Comparison of ENCODE assay signal across 21 cellular contexts in genomic region chr1:203580733-203581132, GRCh38. TPM values are rescaled to one million over a fixed set of nuclear protein-coding genes. Genes with fewer than 3 reads are reported as not detected.
A peak's percentile ranks its signal among the peaks of the same experiment; 100 is the strongest.
DNase-seq lines count a peak whose midpoint lies in the region; ATAC-seq and TF ChIP-seq lines count a peak whose summit lies in the region.
"Had no signal": no experiment of that assay in that cellular context is flagged by ENCODE, and none has a peak within 500 bp of the region (broad histone marks: within the 10 kb centered on the region; RNA-seq: fewer than 3 reads in every experiment).

No MANE protein-coding gene starts in this region.

- POLR2A ChIA-PET in HEK293 (lab: Yijun Ruan, JAX) = no interaction called here

- in situ Hi-C loops in GM13976 (cut with MboI; ENCODE audit: low sequenced_read_pairs, unreplicated experiment) = no loop called here

- CTCF ChIA-PET in HEK293 (lab: Yijun Ruan, JAX) = interaction anchor here (1.1 to 1.3 kb wide), 2 partner anchors 12 to 77 kb away, joined by 3 to 5 read pairs; no protein-coding TSS in a partner anchor

- ATAC-seq in lower lobe of right lung = peak; percentile 59 to 61
- no peak for ATAC-seq in left cardiac atrium
- ATAC-seq in HG02642 (IDR thresholded peaks at IDR 0.05; ENCODE audit: poor library complexity, unreplicated experiment) = no peak
- ATAC-seq: A549 had no signal

- H3K27ac ChIP-seq in HEK293 (ENCODE audit: extremely low read depth, low read depth, low read length) (no peak overlapping the region), lower lobe of right lung (no peak overlapping the region), thyroid gland (no peak overlapping the region)
- H3K27ac ChIP-seq: A549; BLaER1 treated with 17β-estradiol and CSF1 and Interleukin-3, amounts not matched to agents 10 nM and 100 nM; GM23248 had no signal

- H3K4me3 ChIP-seq in HEK293 (ENCODE audit: low read depth, low read length) (no peak overlapping the region), lower lobe of right lung (no peak overlapping the region), thyroid gland (replicated peaks in 1 of 3) (no peak overlapping the region)
- H3K4me3 ChIP-seq: A549; BLaER1 treated with 17β-estradiol and CSF1 and Interleukin-3, amounts not matched to agents 10 nM and 100 nM; GM23248 had no signal

- WGBS in thyroid gland, 2 donors = 57 to 65% methylated on average over 5 of the region's 5 CpGs

- no peaks in the 10 kb centered on the region for H3K27me3 ChIP-seq in lower lobe of right lung (ENCODE audit: low read depth)
- H3K27me3 ChIP-seq in thyroid gland = no peaks in the 10 kb centered on the region
- H3K27me3 ChIP-seq: BE2C; BLaER1 treated with 17β-estradiol and CSF1 and Interleukin-3, amounts not matched to agents 10 nM and 100 nM had no signal

- H3K9me3 ChIP-seq in HEK293 (ENCODE audit: control insufficient read depth, insufficient read depth, low read depth, low read length) (no peaks in the 10 kb centered on the region), lower lobe of right lung (no peaks in the 10 kb centered on the region), thyroid gland (no peaks in the 10 kb centered on the region)
- H3K9me3 ChIP-seq: A549; BE2C; BLaER1 treated with 17β-estradiol and CSF1 and Interleukin-3, amounts not matched to agents 10 nM and 100 nM had no signal

- H3K36me3 ChIP-seq in HEK293 (ENCODE audit: control insufficient read depth in 2 of 2, insufficient read depth in 1 of 2, low read length in 2 of 2) (no peaks in the 10 kb centered on the region), lower lobe of right lung (no peaks in the 10 kb centered on the region), thyroid gland (no peaks in the 10 kb centered on the region)
- H3K36me3 ChIP-seq: BE2C; BLaER1 treated with 17β-estradiol and CSF1 and Interleukin-3, amounts not matched to agents 10 nM and 100 nM had no signal

- DNase-seq in lower lobe of right lung = peak; percentile 56
- DNase-seq in thyroid gland = peak; percentile 62 to 74
- no peak for DNase-seq in GM13976 (ENCODE audit: low spot score)
- no peak for DNase-seq in left cardiac atrium
- DNase-seq: 8988T; ACHN; AML-193; BE2C; Calu3; CD4-positive, alpha-beta T cell; CD8-positive, alpha-beta memory T cell; DMS53; DMS79 treated with DMSO at 0.1 percent for 48 hours; GF-D8; GM23248; H7; HCEC 1CT had no signal

- intact Hi-C loops in lower lobe of right lung (cut with DNase I) = no loop called here
- intact Hi-C loops in thyroid gland (cut with DNase I) = no loop called here
- intact Hi-C loops in left cardiac atrium (cut with DNase I) = no loop called here

- H3K4me1 ChIP-seq in HEK293 (ENCODE audit: control insufficient read depth, insufficient read depth, low read length) = no peaks in the 10 kb centered on the region
- no peaks in the 10 kb centered on the region for H3K4me1 ChIP-seq in lower lobe of right lung
- peaks cover 0 to 38% of the 10 kb centered on the region in 2 donors for H3K4me1 ChIP-seq in thyroid gland
- H3K4me1 ChIP-seq: A549; BE2C; BLaER1 treated with 17β-estradiol and CSF1 and Interleukin-3, amounts not matched to agents 10 nM and 100 nM had no signal

- TF ChIP-seq POLR2A in thyroid gland (IDR thresholded peaks at IDR 0.05) = no peak

- TF ChIP-seq CTCF in HEK293 (tag by site-specific recombination; IDR thresholded peaks at IDR 0.05) = no peak
- TF ChIP-seq CTCF in lower lobe of right lung (IDR thresholded peaks at IDR 0.05) = no peak
- TF ChIP-seq CTCF in thyroid gland (IDR thresholded peaks at IDR 0.05) = no peak
- TF ChIP-seq CTCF in GM13976 (IDR thresholded peaks at IDR 0.05; ENCODE audit: borderline replicate concordance, control extremely low read depth, extremely low read depth, insufficient read depth, missing control alignments) = no peak

TF ChIP-seq in HEK293, 187 proteins besides CTCF, POLR2A, EP300 and RAD21:
- peak; percentile 47; the same call in 1 of the 2 replicates for TF ChIP-seq ZNF335 (tag by site-specific recombination; conservative IDR thresholded peaks at IDR 0.05)
- no peak for TF ChIP-seq ZNF18 (tag by site-specific recombination; IDR thresholded peaks at IDR 0.05)

RNA-seq across cellular contexts. Expression of gene ATP2B4, which starts 45.9 kb away (rescaled TPM):
- total RNA-seq in lower lobe of right lung = 92.3 TPM
- total RNA-seq in thyroid gland = 10 to 100 TPM; 41.3 to 46.1 (median 42.7) TPM
- 100 to 1,000 TPM in 1 of 2 donors, 10 to 100 TPM in 1; 81.4 to 102 TPM for total RNA-seq in left cardiac atrium

Comparison
In these comparisons a context has a peak if more than half of its experiments do, and no peak if none do; other contexts are left out.
1. ATAC-seq: peak in lower lobe of right lung (2 of 2); none in left cardiac atrium (0 of 2) and HG02642 (single experiment).
2. DNase-seq: peak in lower lobe of right lung (single experiment) and thyroid gland (2 of 2); none in GM13976 (single experiment) and left cardiac atrium (single experiment).